Comparison of ENCODE assay signal across 18 cellular contexts in genomic region chr16:15542261-15542660, GRCh38.
DNase-seq lines count a peak whose midpoint lies in the region; TF ChIP-seq lines count a peak whose summit lies in the region.
"Had no signal": no experiment of that assay in that cellular context is flagged by ENCODE, and none has a peak within 500 bp of the region (broad histone marks: within the 10 kb centered on the region; RNA-seq: fewer than 3 reads in every experiment).

No MANE protein-coding gene starts in this region.

- H3K4me1 Mint-ChIP-seq in glutamatergic neuron (ENCODE audit: low read depth, unreplicated experiment) = peaks cover 11% of the 10 kb centered on the region
- H3K4me1 Mint-ChIP-seq: CD4-positive, alpha-beta memory T cell had no signal

- H3K9me3 Mint-ChIP-seq in glutamatergic neuron (ENCODE audit: unreplicated experiment) = peaks cover 4% of the 10 kb centered on the region

- H3K9me3 ChIP-seq in right atrium auricular region = peaks cover 0 to 9% of the 10 kb centered on the region in 2 donors

- no peak for TF ChIP-seq CTCF in glutamatergic neuron (IDR thresholded peaks at IDR 0.05; ENCODE audit: partially characterized antibody, unreplicated experiment)
- TF ChIP-seq CTCF in right atrium auricular region (IDR thresholded peaks at IDR 0.05) = no peak

- H3K4me3 ChIP-seq in right atrium auricular region = no peak overlapping the region
- H3K4me3 ChIP-seq: PC-9, SJCRH30 had no signal

- no peaks in the 10 kb centered on the region for H3K27me3 ChIP-seq in right atrium auricular region
- H3K27me3 ChIP-seq: SJCRH30 had no signal

- no peaks in the 10 kb centered on the region for H3K36me3 Mint-ChIP-seq in glutamatergic neuron (ENCODE audit: unreplicated experiment)
- H3K36me3 Mint-ChIP-seq: CD4-positive, alpha-beta memory T cell had no signal

- DNase-seq in NCI-H345 (lab: John Stamatoyannopoulos, UW) (peak; percentile 3), NCI-H345 treated with DMSO at 0.1 percent for 48 hours (lab: John Stamatoyannopoulos, UW; ENCODE audit: unreplicated experiment) (no peak), NCI-H2171 (lab: John Stamatoyannopoulos, UW) (peak; percentile 47), glutamatergic neuron (peak; percentile 29), NCI-H446 (lab: John Stamatoyannopoulos, UW) (no peak), GF-D8 (lab: John Stamatoyannopoulos, UW) (no peak), superior temporal gyrus (ENCODE audit: extremely low spot score) (no peak), right atrium auricular region (ENCODE audit: low spot score) (no peak)
- DNase-seq: 8988T; Calu3; CD4-positive, alpha-beta memory T cell; DMS79; NCI-H187; NCI-H2227 treated with DMSO at 0.1 percent for 48 hours; NCI-H82; PC-9; SJCRH30 had no signal

- no peak overlapping the region for H3K27ac ChIP-seq in right atrium auricular region
- H3K27ac ChIP-seq: HL-60, PC-9, SJCRH30 had no signal

- H3K4me1 ChIP-seq in right atrium auricular region = no peaks in the 10 kb centered on the region
- H3K4me1 ChIP-seq: SJCRH30 had no signal

- no peak overlapping the region for H3K4me3 Mint-ChIP-seq in glutamatergic neuron (ENCODE audit: unreplicated experiment)
- H3K4me3 Mint-ChIP-seq: CD4-positive, alpha-beta memory T cell had no signal

- no peak overlapping the region for H3K27ac Mint-ChIP-seq in glutamatergic neuron (ENCODE audit: unreplicated experiment)

- H3K27me3 Mint-ChIP-seq in glutamatergic neuron (ENCODE audit: unreplicated experiment) = peaks cover 5% of the 10 kb centered on the region
- H3K27me3 Mint-ChIP-seq: CD4-positive, alpha-beta memory T cell had no signal

- no peaks in the 10 kb centered on the region for H3K36me3 ChIP-seq in right atrium auricular region

Comparison
In these comparisons a context has a peak if more than half of its experiments do, and no peak if none do; other contexts are left out.
1. DNase-seq: peak in NCI-H345 (single experiment), NCI-H2171 (single experiment) and glutamatergic neuron (single experiment); none in NCI-H345 treated with DMSO at 0.1 percent for 48 hours (single experiment), NCI-H446 (0 of 2), GF-D8 (single experiment), superior temporal gyrus (single experiment) and right atrium auricular region (single experiment).